ENCODE assay signal across 31 cellular contexts in the genomic region with DNA sequence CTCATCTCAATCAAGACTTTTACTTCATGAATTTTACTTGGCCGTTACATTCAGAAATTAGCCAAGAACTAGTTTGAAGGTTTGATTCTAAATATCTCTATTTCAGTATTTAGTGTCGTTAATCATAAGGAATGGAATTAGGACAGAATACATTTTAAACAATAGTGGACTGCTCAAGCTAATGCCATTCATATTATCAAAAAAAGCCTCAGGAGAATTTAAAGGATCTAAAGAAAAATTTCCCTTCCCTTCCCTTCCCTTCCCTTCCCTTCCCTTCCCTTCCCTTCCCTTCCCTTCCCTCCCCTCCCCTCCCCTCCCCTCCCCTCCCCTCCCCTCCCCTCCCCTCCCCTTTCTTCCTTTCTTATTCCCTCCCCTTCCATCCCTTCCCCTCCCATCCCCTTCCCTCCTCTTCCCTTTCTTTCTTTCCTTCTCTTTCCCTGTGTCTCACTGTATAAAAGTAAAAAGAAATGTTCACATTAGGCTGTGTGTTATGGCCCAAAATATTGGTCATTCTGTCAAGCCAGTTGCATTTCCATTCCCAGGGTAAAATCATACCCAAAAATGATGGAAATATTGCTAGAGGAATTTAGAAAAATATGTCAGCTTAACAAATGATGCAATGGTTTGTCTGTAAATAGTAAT.
"Had no signal": no experiment of that assay in that cellular context is flagged by ENCODE, and none has a peak within 500 bp of the region (broad histone marks: within the 10 kb centered on the region; RNA-seq: fewer than 3 reads in every experiment).

No MANE protein-coding gene starts in this region.

- H3K4me1 Mint-ChIP-seq: natural killer cell; nephron; neural progenitor cell; stimulated activated memory B cell treated with anti-CD40 and anti-IgM and Interleukin-4, amounts not matched to agents 10 μg/mL and 1 μg/mL and 100 μg/mL, for 72 hours; stimulated activated naive CD8-positive, alpha-beta T cell treated with anti-CD3 and anti-CD28 coated beads, Interleukin-15, amount 100 ng/mL, for 72 hours had no signal

- H3K79me2 ChIP-seq: parathyroid adenoma had no signal

- H2AFZ ChIP-seq: neural progenitor cell, parathyroid adenoma had no signal

- H3K27me3 Mint-ChIP-seq: progenitor cell of endocrine pancreas; stimulated activated memory B cell treated with anti-CD40 and anti-IgM and Interleukin-4, amounts not matched to agents 10 μg/mL and 1 μg/mL and 100 μg/mL, for 72 hours; stimulated activated naive CD8-positive, alpha-beta T cell treated with anti-CD3 and anti-CD28 coated beads, Interleukin-15, amount 100 ng/mL, for 72 hours; type B pancreatic cell had no signal

- H3K27me3 ChIP-seq: neural progenitor cell, ovary, spleen, suprapubic skin, testis, tibial artery, transverse colon, upper lobe of right lung, uterus had no signal

- DNase-seq: natural killer cell; occipital lobe; ovary; posterior cingulate gyrus; psoas muscle; right cardiac atrium; spleen; stimulated activated CD4-positive, alpha-beta T cell treated with anti-CD3 and anti-CD28 coated beads, Interleukin-12 subunit alpha, Interleukin-12 subunit beta, amount 100 ng/mL, for 4 hours; stimulated activated CD4-positive, alpha-beta T cell treated with anti-CD3 and anti-CD28 coated beads, Interleukin-1b, Interleukin-23, amount 100 ng/mL, for 48 hours; stimulated activated CD4-positive, alpha-beta T cell treated with anti-CD3 and anti-CD28 coated beads, Interleukin-4, amount 100 ng/mL, for 1 hour; stimulated activated CD4-positive, alpha-beta T cell treated with anti-CD3 and anti-CD28 coated beads, Interleukin-4, amount 100 ng/mL, for 4 hours; stimulated activated CD8-positive, alpha-beta memory T cell treated with anti-CD3 and anti-CD28 coated beads, Interleukin-4, amount 100 ng/mL, for 48 hours; stimulated activated naive CD4-positive, alpha-beta T cell; stimulated activated naive CD8-positive, alpha-beta T cell treated with anti-CD3 and anti-CD28 coated beads, Interleukin-15, amount 100 ng/mL, for 72 hours; stimulated activated naive CD8-positive, alpha-beta T cell treated with anti-CD3 and anti-CD28 coated beads, Interleukin-15, Interleukin-2, amounts not matched to agents 100 U/mL and 50 U/mL, for 24 hours; substantia nigra; testis; tibial artery; transverse colon; upper lobe of right lung; uterus had no signal

- H3K36me3 Mint-ChIP-seq: natural killer cell; neural progenitor cell; stimulated activated memory B cell treated with anti-CD40 and anti-IgM and Interleukin-4, amounts not matched to agents 10 μg/mL and 1 μg/mL and 100 μg/mL, for 72 hours; type B pancreatic cell had no signal

- H3K4me1 ChIP-seq: neural progenitor cell, parathyroid adenoma, psoas muscle, spleen, suprapubic skin, testis, tibial artery, transverse colon, upper lobe of right lung, uterus had no signal

- H3K27ac Mint-ChIP-seq: natural killer cell; nephron; neural progenitor cell; progenitor cell of endocrine pancreas; stimulated activated memory B cell treated with anti-CD40 and anti-IgM and Interleukin-4, amounts not matched to agents 10 μg/mL and 1 μg/mL and 100 μg/mL, for 72 hours; stimulated activated naive CD8-positive, alpha-beta T cell treated with anti-CD3 and anti-CD28 coated beads, Interleukin-15, amount 100 ng/mL, for 72 hours; type B pancreatic cell had no signal

- H3K9me3 ChIP-seq: ovary, psoas muscle, suprapubic skin, testis, tibial artery, transverse colon, upper lobe of right lung, uterus had no signal

- H3K27ac ChIP-seq: neural progenitor cell, ovary, parathyroid adenoma, psoas muscle, skin epidermis, spleen, suprapubic skin, testis, tibial artery, transverse colon, upper lobe of right lung, uterus had no signal

- H3K4me3 ChIP-seq: neural progenitor cell, ovary, psoas muscle, skin epidermis, smooth muscle cell, spleen, suprapubic skin, testis, tibial artery, transverse colon, upper lobe of right lung, uterus had no signal

- ATAC-seq: natural killer cell; psoas muscle; right cardiac atrium; sciatic nerve; stimulated activated memory B cell treated with anti-CD40 and anti-IgM and Interleukin-4, amounts not matched to agents 10 μg/mL and 1 μg/mL and 100 μg/mL, for 72 hours; stimulated activated naive CD8-positive, alpha-beta T cell treated with anti-CD3 and anti-CD28 coated beads, Interleukin-15, amount 100 ng/mL, for 72 hours; stimulated activated naive CD8-positive, alpha-beta T cell treated with anti-CD3 and anti-CD28 coated beads, Interleukin-15, Interleukin-2, amounts not matched to agents 100 U/mL and 50 U/mL, for 24 hours; upper lobe of right lung had no signal

- H3K4me2 ChIP-seq: neural progenitor cell, smooth muscle cell had no signal

- H3K9me3 Mint-ChIP-seq: neural progenitor cell, type B pancreatic cell had no signal

- H3K4me3 Mint-ChIP-seq: natural killer cell; nephron; neural progenitor cell; stimulated activated memory B cell treated with anti-CD40 and anti-IgM and Interleukin-4, amounts not matched to agents 10 μg/mL and 1 μg/mL and 100 μg/mL, for 72 hours; stimulated activated naive CD8-positive, alpha-beta T cell treated with anti-CD3 and anti-CD28 coated beads, Interleukin-15, amount 100 ng/mL, for 72 hours; type B pancreatic cell had no signal

- H3K36me3 ChIP-seq: neural progenitor cell, ovary, spleen, suprapubic skin, tibial artery, transverse colon, upper lobe of right lung, uterus had no signal

- H3K9ac ChIP-seq: neural progenitor cell, parathyroid adenoma had no signal
